Comparison of ENCODE assay signal across 8 cellular contexts in the genomic region with DNA sequence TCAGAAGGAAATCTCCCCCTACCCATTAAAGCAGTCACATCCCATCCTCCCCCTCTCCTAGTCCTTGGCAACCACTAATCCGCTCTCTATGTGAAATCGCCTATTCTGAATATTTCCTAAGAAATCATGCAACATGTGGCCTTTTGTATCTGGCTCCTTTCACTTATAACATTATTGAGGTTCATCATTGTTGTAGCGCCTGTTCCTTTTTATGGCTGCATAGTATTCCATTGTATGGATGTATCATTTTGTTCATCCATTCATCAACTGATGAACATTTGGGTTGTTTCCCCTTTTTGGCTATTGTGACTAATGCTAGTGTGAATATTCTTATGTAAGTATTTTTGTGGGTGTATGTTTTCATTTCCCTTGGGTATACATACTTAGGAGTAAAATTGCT. TPM values are rescaled to one million over a fixed set of nuclear protein-coding genes. Genes with fewer than 3 reads are reported as not detected.
DNase-seq lines count a peak whose midpoint lies in the region; ATAC-seq and TF ChIP-seq lines count a peak whose summit lies in the region.
"Not testable (repeated sequence)": the region's sequence is repeated elsewhere in the genome, so short reads cannot be mapped to it uniquely, and the experiment has no call there.

No MANE protein-coding gene starts in this region.

- not testable (repeated sequence) for H4K20me1 ChIP-seq in DOHH2 (ENCODE audit: control insufficient read depth, insufficient read depth, low read depth, low read length)

- peaks cover 67% of the 10 kb centered on the region for H3K79me2 ChIP-seq in DOHH2 (ENCODE audit: control insufficient read depth, low read length)

- H3K27me3 ChIP-seq in A673 (replicated peaks; ENCODE audit: insufficient read depth, low read depth, low read length, poor library complexity); DOHH2 (ENCODE audit: control insufficient read depth, low read length): not testable (repeated sequence)

- TF ChIP-seq CTCF in A673 (conservative IDR thresholded peaks at IDR 0.05; ENCODE audit: low read depth, low read length); DOHH2 (IDR thresholded peaks at IDR 0.05; ENCODE audit: low read depth, low read length, poor library complexity, severe bottlenecking); NB4 (IDR thresholded peaks at IDR 0.05; ENCODE audit: low read depth, low read length): not testable (repeated sequence)

- H3K4me1 Mint-ChIP-seq in activated CD4-positive, alpha-beta T cell treated with anti-CD3 and anti-CD28 coated beads, Interleukin-2, amount 10 ng/mL, durations not matched to agents 7 days and 5 days, result peaks cover 66% of the 10 kb centered on the region
- H3K4me1 Mint-ChIP-seq in activated naive CD8-positive, alpha-beta T cell (ENCODE audit: low read depth), result peaks cover 64% of the 10 kb centered on the region
- H3K4me1 Mint-ChIP-seq in effector memory CD8-positive, alpha-beta T cell (ENCODE audit: low read depth in 2 of 2), result peaks cover 29 to 60% of the 10 kb centered on the region in 2 donors
- H3K4me1 Mint-ChIP-seq in naive B cell, result peaks cover 37 to 70% (median 52%) of the 10 kb centered on the region in 3 donors
- peaks cover 57% of the 10 kb centered on the region for H3K4me1 Mint-ChIP-seq in stimulated activated effector memory CD8-positive, alpha-beta T cell treated with anti-CD3 and anti-CD28 coated beads, Interleukin-12 subunit alpha, Interleukin-12 subunit beta, amount 100 ng/mL, for 72 hours

- H3K36me3 Mint-ChIP-seq in activated CD4-positive, alpha-beta T cell treated with anti-CD3 and anti-CD28 coated beads, Interleukin-2, amount 10 ng/mL, durations not matched to agents 7 days and 5 days (ENCODE audit: low read depth), result peaks cover 48% of the 10 kb centered on the region
- peaks cover 37% of the 10 kb centered on the region for H3K36me3 Mint-ChIP-seq in activated naive CD8-positive, alpha-beta T cell
- H3K36me3 Mint-ChIP-seq in effector memory CD8-positive, alpha-beta T cell (ENCODE audit: insufficient read depth), result peaks cover 25% of the 10 kb centered on the region
- peaks cover 21 to 31% of the 10 kb centered on the region in 2 donors for H3K36me3 Mint-ChIP-seq in naive B cell
- peaks cover 65% of the 10 kb centered on the region for H3K36me3 Mint-ChIP-seq in stimulated activated effector memory CD8-positive, alpha-beta T cell treated with anti-CD3 and anti-CD28 coated beads, Interleukin-12 subunit alpha, Interleukin-12 subunit beta, amount 100 ng/mL, for 72 hours

- H3K4me3 ChIP-seq in A673 (ENCODE audit: low read depth, low read length, poor library complexity, severe bottlenecking) (peak overlapping the region; percentile 91), DOHH2 (ENCODE audit: low read length) (peak overlapping the region; percentile 91), NB4 (ENCODE audit: low read depth, low read length) (peak overlapping the region; percentile 91)

- H3F3A ChIP-seq in DOHH2 (ENCODE audit: control insufficient read depth, insufficient read depth), result not testable (repeated sequence)

- peak overlapping the region; percentile 37 for H3K4me3 Mint-ChIP-seq in activated CD4-positive, alpha-beta T cell treated with anti-CD3 and anti-CD28 coated beads, Interleukin-2, amount 10 ng/mL, durations not matched to agents 7 days and 5 days
- peak overlapping the region; percentile 83 for H3K4me3 Mint-ChIP-seq in activated naive CD8-positive, alpha-beta T cell
- H3K4me3 Mint-ChIP-seq in effector memory CD8-positive, alpha-beta T cell, result peak overlapping the region; percentile 94 to 98
- H3K4me3 Mint-ChIP-seq in naive B cell, result peak overlapping the region; percentile 43 to 99 (median 76)
- H3K4me3 Mint-ChIP-seq in stimulated activated effector memory CD8-positive, alpha-beta T cell treated with anti-CD3 and anti-CD28 coated beads, Interleukin-12 subunit alpha, Interleukin-12 subunit beta, amount 100 ng/mL, for 72 hours, result peak overlapping the region; percentile 91

- not testable (repeated sequence) for H3K9me3 ChIP-seq in A673 (ENCODE audit: low read depth, low read length, poor library complexity, severe bottlenecking); DOHH2 (ENCODE audit: control insufficient read depth, insufficient read depth, low read length)

- H3K27ac ChIP-seq in A673 (ENCODE audit: low read depth, low read length, poor library complexity, severe bottlenecking); DOHH2 (ENCODE audit: low read depth, low read length): not testable (repeated sequence)

- not testable (repeated sequence) for H3K36me3 ChIP-seq in A673 (ENCODE audit: insufficient read depth, low read length, poor library complexity, severe bottlenecking)
- peaks cover 12% of the 10 kb centered on the region for H3K36me3 ChIP-seq in DOHH2 (ENCODE audit: control insufficient read depth, low read length)

- H3K9me3 Mint-ChIP-seq in activated CD4-positive, alpha-beta T cell treated with anti-CD3 and anti-CD28 coated beads, Interleukin-2, amount 10 ng/mL, durations not matched to agents 7 days and 5 days; activated naive CD8-positive, alpha-beta T cell (ENCODE audit: low read depth); effector memory CD8-positive, alpha-beta T cell; naive B cell: not testable (repeated sequence)
- H3K9me3 Mint-ChIP-seq in stimulated activated effector memory CD8-positive, alpha-beta T cell treated with anti-CD3 and anti-CD28 coated beads, Interleukin-12 subunit alpha, Interleukin-12 subunit beta, amount 100 ng/mL, for 72 hours, result peaks cover 11% of the 10 kb centered on the region

- not testable (repeated sequence) for H3K4me1 ChIP-seq in A673 (ENCODE audit: insufficient read depth, low read length, poor library complexity, severe bottlenecking)
- H3K4me1 ChIP-seq in DOHH2 (ENCODE audit: control insufficient read depth, low read length), result peaks cover 14% of the 10 kb centered on the region

- H3K27me3 Mint-ChIP-seq in activated CD4-positive, alpha-beta T cell treated with anti-CD3 and anti-CD28 coated beads, Interleukin-2, amount 10 ng/mL, durations not matched to agents 7 days and 5 days; activated naive CD8-positive, alpha-beta T cell; effector memory CD8-positive, alpha-beta T cell; naive B cell: not testable (repeated sequence)

- BruUV-seq in A673 (replicated peaks; lab: Mats Ljungman, UMichigan), result not testable (repeated sequence)

- POLR2A ChIA-PET in A673 (lab: Charles Lee; ENCODE audit: low non-redundant PET); activated CD4-positive, alpha-beta T cell treated with anti-CD3 and anti-CD28 coated beads, Interleukin-2, amount 10 ng/mL, durations not matched to agents 7 days and 5 days (lab: Charles Lee): not testable (repeated sequence)

- CTCF ChIA-PET in A673 (lab: Charles Lee); activated CD4-positive, alpha-beta T cell treated with anti-CD3 and anti-CD28 coated beads, Interleukin-2, amount 10 ng/mL, durations not matched to agents 7 days and 5 days (lab: Charles Lee): not testable (repeated sequence)

- not testable (repeated sequence) for ATAC-seq in effector memory CD8-positive, alpha-beta T cell (replicated peaks); naive B cell (ENCODE audit: low read depth in 2 of 2); stimulated activated effector memory CD8-positive, alpha-beta T cell treated with anti-CD3 and anti-CD28 coated beads, Interleukin-12 subunit alpha, Interleukin-12 subunit beta, amount 100 ng/mL, for 72 hours

- not testable (repeated sequence) for TF ChIP-seq POLR2A in NB4 (IDR thresholded peaks at IDR 0.05; ENCODE audit: extremely low read depth, insufficient read length)

- not testable (repeated sequence) for DNase-seq in A673 (ENCODE audit: low spot score); activated CD4-positive, alpha-beta T cell treated with anti-CD3 and anti-CD28 coated beads, Interleukin-2, amount 10 ng/mL, durations not matched to agents 7 days and 5 days; effector memory CD8-positive, alpha-beta T cell; naive B cell; stimulated activated effector memory CD8-positive, alpha-beta T cell treated with anti-CD3 and anti-CD28 coated beads, Interleukin-12 subunit alpha, Interleukin-12 subunit beta, amount 100 ng/mL, for 72 hours (ENCODE audit: low spot score in 2 of 2)
- peak; percentile 49 for DNase-seq in NB4 (ENCODE audit: low read depth)

- H3K4me2 ChIP-seq in DOHH2 (ENCODE audit: low read length), result peak overlapping the region; percentile 22; the same call in 1 of the 2 replicates

- H3K27ac Mint-ChIP-seq in activated CD4-positive, alpha-beta T cell treated with anti-CD3 and anti-CD28 coated beads, Interleukin-2, amount 10 ng/mL, durations not matched to agents 7 days and 5 days, result not testable (repeated sequence)
- peak overlapping the region; percentile 29 for H3K27ac Mint-ChIP-seq in activated naive CD8-positive, alpha-beta T cell
- H3K27ac Mint-ChIP-seq in effector memory CD8-positive, alpha-beta T cell, result peak overlapping the region in 1 of 2 donors; percentile 89
- peak overlapping the region in 5 of 6 donors; percentile 19 to 94 (median 84) for H3K27ac Mint-ChIP-seq in naive B cell
- peak overlapping the region; percentile 95 for H3K27ac Mint-ChIP-seq in stimulated activated effector memory CD8-positive, alpha-beta T cell treated with anti-CD3 and anti-CD28 coated beads, Interleukin-12 subunit alpha, Interleukin-12 subunit beta, amount 100 ng/mL, for 72 hours

- intact Hi-C loops in A673 (cut with micrococcal nuclease; ENCODE audit: unreplicated experiment), result not testable (repeated sequence)

- H3K9me2 ChIP-seq in DOHH2 (replicated peaks; ENCODE audit: control insufficient read depth, low read length), result not testable (repeated sequence)

RNA-seq across cellular contexts. Expression of gene FRG1, which starts 1.7 kb away (rescaled TPM):
- total RNA-seq in A673 (2021), result 62.8 and 69.8 TPM in 2 replicates
- total RNA-seq in activated CD4-positive, alpha-beta T cell treated with anti-CD3 and anti-CD28 coated beads, Interleukin-2, amount 10 ng/mL, durations not matched to agents 7 days and 5 days, result 10 to 100 TPM; 54.0 to 61.2 TPM
- polyA plus RNA-seq in naive B cell (ENCODE audit: low read depth in 6 of 6), result 10 to 100 TPM; 39.7 to 57.8 (median 53.9) TPM

Comparison
In these comparisons a context has a peak if more than half of its experiments do, and no peak if none do; other contexts are left out.
1. H3K4me3 Mint-ChIP-seq: peak in every context shown above with its lines; median percentile 96 in effector memory CD8-positive, alpha-beta T cell; 91 in stimulated activated effector memory CD8-positive, alpha-beta T cell treated with anti-CD3 and anti-CD28 coated beads, Interleukin-12 subunit alpha, Interleukin-12 subunit beta, amount 100 ng/mL, for 72 hours; 83 in activated naive CD8-positive, alpha-beta T cell; 76 in naive B cell; 37 in activated CD4-positive, alpha-beta T cell treated with anti-CD3 and anti-CD28 coated beads, Interleukin-2, amount 10 ng/mL, durations not matched to agents 7 days and 5 days.